Comparison of ENCODE assay signal across 8 cellular contexts in the genomic region with DNA sequence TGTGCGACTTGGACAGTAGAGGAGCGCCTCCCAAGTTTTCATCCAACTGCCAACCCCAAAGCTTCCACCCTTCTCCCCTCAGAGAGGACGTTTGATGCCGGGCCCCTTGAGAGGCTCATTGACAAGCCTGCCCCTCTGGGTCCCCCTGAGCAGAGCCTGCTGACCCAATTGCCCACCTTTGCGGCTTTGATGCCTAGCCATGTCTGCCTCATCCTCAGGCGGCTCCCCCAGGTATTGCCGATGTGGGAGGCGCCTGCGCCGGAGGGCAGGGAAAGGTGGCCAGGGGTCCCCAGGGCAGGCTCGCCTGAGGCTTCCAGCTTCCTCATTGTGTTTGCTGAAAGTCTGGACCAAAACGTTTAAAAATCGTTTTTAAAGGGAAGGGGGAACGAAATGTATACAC. TPM values are rescaled to one million over a fixed set of nuclear protein-coding genes. Genes with fewer than 3 reads are reported as not detected.
DNase-seq lines count a peak whose midpoint lies in the region; ATAC-seq, FAIRE-seq and TF ChIP-seq lines count a peak whose summit lies in the region.

No MANE protein-coding gene starts in this region.

- H2AFZ ChIP-seq in HepG2 (ENCODE audit: low read length): no peak overlapping the region

- no peak for TF ChIP-seq POLR2A in HepG2 (IDR thresholded peaks at IDR 0.05; ENCODE audit: insufficient read depth in 1 of 2, low read depth in 2 of 2, low read length in 2 of 2)

- H3K79me2 ChIP-seq in HepG2 (ENCODE audit: insufficient read depth, low read length): peaks cover 4% of the 10 kb centered on the region

- POLR2A ChIA-PET in HepG2 (lab: Yijun Ruan, JAX): interaction anchor here (0.9 kb wide), 1 partner anchor 96 kb away, joined by 3 read pairs; no protein-coding TSS in a partner anchor

- CTCF ChIA-PET in HepG2 (lab: Yijun Ruan, JAX; ENCODE audit: low intra/inter-chr PET ratio, low total read pairs): no interaction called here

- peak overlapping the region; percentile 26 for H3K9ac ChIP-seq in HepG2 (ENCODE audit: insufficient read depth, low read depth, low read length)

- H3K4me3 Mint-ChIP-seq in activated T-cell treated with anti-CD3 and anti-CD28 coated beads, Interleukin-2, amount 50 U/mL, for 24 hours: peak overlapping the region; percentile 86
- peak overlapping the region; percentile 87 for H3K4me3 Mint-ChIP-seq in activated naive CD8-positive, alpha-beta T cell treated with anti-CD3 and anti-CD28 coated beads, Interleukin-2, amount 50 U/mL, for 24 hours

- 67% methylated on average over 14 of the region's 14 CpGs for WGBS in HepG2 (ENCODE audit: low lambda C conversion rate)
- 57% methylated on average over 14 of the region's 14 CpGs for WGBS in thymus

- peak overlapping the region; percentile 90 for H3K4me2 ChIP-seq in HepG2 (ENCODE audit: low read depth, low read length)

- peaks cover 38% of the 10 kb centered on the region for H3K36me3 Mint-ChIP-seq in activated T-cell treated with anti-CD3 and anti-CD28 coated beads, Interleukin-2, amount 50 U/mL, for 24 hours (ENCODE audit: low read depth)
- peaks cover 28% of the 10 kb centered on the region for H3K36me3 Mint-ChIP-seq in activated naive CD8-positive, alpha-beta T cell treated with anti-CD3 and anti-CD28 coated beads, Interleukin-2, amount 50 U/mL, for 24 hours (ENCODE audit: low read depth)

- no peak for TF ChIP-seq CTCF in HepG2 (CRISPR knock-in tag; IDR thresholded peaks at IDR 0.05)

- peak overlapping the region; percentile 93 for H3K27ac Mint-ChIP-seq in activated T-cell treated with anti-CD3 and anti-CD28 coated beads, Interleukin-2, amount 50 U/mL, for 24 hours
- no peak overlapping the region for H3K27ac Mint-ChIP-seq in activated naive CD8-positive, alpha-beta T cell treated with anti-CD3 and anti-CD28 coated beads, Interleukin-2, amount 50 U/mL, for 24 hours

- peaks cover 0 to 6% of the 10 kb centered on the region in 2 experiments; a peak in 2 of 5 replicates for H3K27me3 ChIP-seq in HepG2 (ENCODE audit: control insufficient read depth in 1 of 2, insufficient read depth in 2 of 2, low read length in 2 of 2)
- no peaks in the 10 kb centered on the region for H3K27me3 ChIP-seq in thymus (ENCODE audit: control insufficient read depth, insufficient read depth)

- H3K4me3 ChIP-seq in HepG2 (replicated peaks in 1 of 3; ENCODE audit: insufficient read depth in 1 of 3, low read depth in 2 of 3, low read length in 3 of 3) (peak overlapping the region; percentile 60 to 91 (median 77); a peak in 5 of 6 replicates), thymus (ENCODE audit: low read length) (peak overlapping the region; percentile 90)

- no peak for ATAC-seq in activated naive CD8-positive, alpha-beta T cell treated with anti-CD3 and anti-CD28 coated beads, Interleukin-2, amount 50 U/mL, for 24 hours
- no peak for ATAC-seq in HepG2
- ATAC-seq in GM18907 (IDR thresholded peaks at IDR 0.05; ENCODE audit: unreplicated experiment): no peak
- no peak for ATAC-seq in GM19463 (IDR thresholded peaks at IDR 0.05; ENCODE audit: unreplicated experiment)

- intact Hi-C loops in HepG2 (cut with micrococcal nuclease; ENCODE audit: unreplicated experiment): no loop called here

- peaks cover 10 to 24% of the 10 kb centered on the region in 2 experiments; a peak in 4 of 5 replicates for H3K36me3 ChIP-seq in HepG2 (replicated peaks in 1 of 2; ENCODE audit: control insufficient read depth in 1 of 2, insufficient read depth in 2 of 2, low read length in 2 of 2)
- H3K36me3 ChIP-seq in thymus (ENCODE audit: control insufficient read depth, insufficient read depth): peaks cover 23% of the 10 kb centered on the region

- peaks cover 28% of the 10 kb centered on the region for H3K4me1 Mint-ChIP-seq in activated T-cell treated with anti-CD3 and anti-CD28 coated beads, Interleukin-2, amount 50 U/mL, for 24 hours (ENCODE audit: low read depth)
- H3K4me1 Mint-ChIP-seq in activated naive CD8-positive, alpha-beta T cell treated with anti-CD3 and anti-CD28 coated beads, Interleukin-2, amount 50 U/mL, for 24 hours: peaks cover 15% of the 10 kb centered on the region

- DNase-seq in activated T-cell treated with anti-CD3 and anti-CD28 coated beads, Interleukin-2, amount 50 U/mL, for 24 hours: peak; percentile 31
- DNase-seq in activated T-cell treated with anti-CD3 and anti-CD28 coated beads, Interleukin-2, amount 50 U/mL, for 1 hour: no peak
- DNase-seq in activated naive CD8-positive, alpha-beta T cell treated with anti-CD3 and anti-CD28 coated beads, Interleukin-2, amount 50 U/mL, for 24 hours: no peak
- no peak for DNase-seq in HepG2 (ENCODE audit: low spot score)
- no peak for DNase-seq in NCI-H2171 (lab: John Stamatoyannopoulos, UW)

- H3K4me1 ChIP-seq in HepG2 (ENCODE audit: insufficient read depth, low read length) (peaks cover 15% of the 10 kb centered on the region), thymus (ENCODE audit: control insufficient read depth, insufficient read depth, low read length) (peaks cover 10% of the 10 kb centered on the region)

- TF ChIP-seq RAD21 in HepG2 (CRISPR knock-in tag; IDR thresholded peaks at IDR 0.05): no peak

- BruUV-seq in HepG2 (replicated peaks; lab: Mats Ljungman, UMichigan): no TSS peak

- H3K9me3 ChIP-seq in HepG2 (ENCODE audit: low read length) (no peaks in the 10 kb centered on the region), thymus (ENCODE audit: control insufficient read depth) (no peaks in the 10 kb centered on the region)

- no peak overlapping the region for H3K27ac ChIP-seq in HepG2 (ENCODE audit: extremely low read length, insufficient read depth, low read length)
- no peak overlapping the region for H3K27ac ChIP-seq in thymus (ENCODE audit: low read depth)

- TF ChIP-seq EP300 in HepG2 (IDR thresholded peaks at IDR 0.05; ENCODE audit: low read depth in 2 of 2, low read length in 2 of 2) (no peak), HepG2 (CRISPR knock-in tag; IDR thresholded peaks at IDR 0.05; ENCODE audit: borderline replicate concordance) (no peak)

- no peaks in the 10 kb centered on the region for H4K20me1 ChIP-seq in HepG2 (ENCODE audit: insufficient read depth, low read length)

- FAIRE-seq in HepG2 (lab: Jason Lieb, UNC): no peak

- no peaks in the 10 kb centered on the region for H3K27me3 Mint-ChIP-seq in activated T-cell treated with anti-CD3 and anti-CD28 coated beads, Interleukin-2, amount 50 U/mL, for 24 hours
- no peaks in the 10 kb centered on the region for H3K27me3 Mint-ChIP-seq in activated naive CD8-positive, alpha-beta T cell treated with anti-CD3 and anti-CD28 coated beads, Interleukin-2, amount 50 U/mL, for 24 hours

- in situ Hi-C loops in HepG2 (cut with HindIII; ENCODE audit: extremely low pct_ligation_motif_present, low pct_unique_long_range_greater_than_20kb): no loop called here

- no peaks in the 10 kb centered on the region for H3K9me3 Mint-ChIP-seq in activated T-cell treated with anti-CD3 and anti-CD28 coated beads, Interleukin-2, amount 50 U/mL, for 24 hours
- H3K9me3 Mint-ChIP-seq in activated naive CD8-positive, alpha-beta T cell treated with anti-CD3 and anti-CD28 coated beads, Interleukin-2, amount 50 U/mL, for 24 hours: no peaks in the 10 kb centered on the region

RNA-seq across cellular contexts. Expression of a gene that starts 1.4 kb away (rescaled TPM):
- 28.3 and 31.3 TPM in 2 replicates for total RNA-seq in HepG2 (2016; rRNA removed; fragmentation: Illumina TruSeq; extraction: Trizol)
- 6.8 and 10.0 TPM in 2 replicates for total RNA-seq in HepG2 (2016; cell fraction: cytosol; rRNA removed; fragmentation: Illumina TruSeq; extraction: Trizol; ENCODE audit: low read depth)
- 28.2 and 33.5 TPM in 2 replicates for total RNA-seq in HepG2 (2016; cell fraction: insoluble cytoplasmic fraction; rRNA removed; fragmentation: Illumina TruSeq; extraction: Trizol)
- total RNA-seq in HepG2 (2016; cell fraction: membrane; rRNA removed; fragmentation: Illumina TruSeq; extraction: Trizol): 17.0 and 17.8 TPM in 2 replicates
- 32.1 and 38.6 TPM in 2 replicates for total RNA-seq in HepG2 (2016; cell fraction: nucleus; rRNA removed; fragmentation: Illumina TruSeq; extraction: Trizol)
- polyA plus RNA-seq in HepG2 (2011; rRNA removed) (9.8 and 10.0 TPM in 2 replicates), thymus (22.7 TPM)
- 3.3 and 3.7 TPM in 2 replicates for polyA plus RNA-seq in HepG2 (2011; cell fraction: cytosol; rRNA removed)
- polyA plus RNA-seq in HepG2 (2011; cell fraction: nucleus; rRNA removed): 69.5 and 91.8 TPM in 2 replicates
- 12.4 and 16.5 TPM in 2 replicates for polyA plus RNA-seq in HepG2 (2012)
- 5.0 TPM in 2 replicates for polyA plus RNA-seq in HepG2 (2016; cell fraction: cytosol; fragmentation: Illumina TruSeq; extraction: Trizol; ENCODE audit: low read depth)
- polyA plus RNA-seq in HepG2 (2016; cell fraction: insoluble cytoplasmic fraction; fragmentation: Illumina TruSeq; extraction: Trizol; ENCODE audit: low read depth): 23.7 and 26.7 TPM in 2 replicates
- 7.9 and 9.5 TPM in 2 replicates for polyA plus RNA-seq in HepG2 (2016; cell fraction: membrane; fragmentation: Illumina TruSeq; extraction: Trizol; ENCODE audit: low read depth)
- polyA plus RNA-seq in HepG2 (2016; cell fraction: nucleus; fragmentation: Illumina TruSeq; extraction: Trizol; ENCODE audit: insufficient read depth, low read depth): 69.2 and 78.2 TPM in 2 replicates
- 4.7 and 19.7 TPM in 2 replicates for polyA minus RNA-seq in HepG2 (2011; rRNA and poly(A)+ RNA removed; ENCODE audit: low replicate concordance)
- polyA minus RNA-seq in HepG2 (2011; cell fraction: cytosol; rRNA and poly(A)+ RNA removed): 3.1 and 3.5 TPM in 2 replicates
- polyA minus RNA-seq in HepG2 (2011; cell fraction: nucleus; rRNA and poly(A)+ RNA removed): 13.1 and 15.3 TPM in 2 replicates

RNA-seq across cellular contexts. Expression of a gene that starts 36.5 kb away (rescaled TPM):
- 4.2 and 9.0 TPM in 2 replicates for total RNA-seq in HepG2 (2016; rRNA removed; fragmentation: Illumina TruSeq; extraction: Trizol)
- 3.2 and 3.4 TPM in 2 replicates for total RNA-seq in HepG2 (2016; cell fraction: cytosol; rRNA removed; fragmentation: Illumina TruSeq; extraction: Trizol; ENCODE audit: low read depth)
- 2.8 and 8.0 TPM in 2 replicates for total RNA-seq in HepG2 (2016; cell fraction: insoluble cytoplasmic fraction; rRNA removed; fragmentation: Illumina TruSeq; extraction: Trizol)
- 5.1 TPM in 2 replicates for total RNA-seq in HepG2 (2016; cell fraction: membrane; rRNA removed; fragmentation: Illumina TruSeq; extraction: Trizol)
- total RNA-seq in HepG2 (2016; cell fraction: nucleus; rRNA removed; fragmentation: Illumina TruSeq; extraction: Trizol): 10.5 and 11.6 TPM in 2 replicates
- polyA plus RNA-seq in HepG2 (2011; rRNA removed) (17.1 and 19.6 TPM in 2 replicates), thymus (3.1 TPM)
- polyA plus RNA-seq in HepG2 (2011; cell fraction: cytosol; rRNA removed): 15.6 and 24.7 TPM in 2 replicates
- 52.1 and 62.8 TPM in 2 replicates for polyA plus RNA-seq in HepG2 (2011; cell fraction: nucleus; rRNA removed)
- 5.9 and 7.0 TPM in 2 replicates for polyA plus RNA-seq in HepG2 (2012)
- polyA plus RNA-seq in HepG2 (2016; cell fraction: cytosol; fragmentation: Illumina TruSeq; extraction: Trizol; ENCODE audit: low read depth): 4.7 and 5.3 TPM in 2 replicates
- 3.9 and 4.0 TPM in 2 replicates for polyA plus RNA-seq in HepG2 (2016; cell fraction: insoluble cytoplasmic fraction; fragmentation: Illumina TruSeq; extraction: Trizol; ENCODE audit: low read depth)
- 6.5 and 7.0 TPM in 2 replicates for polyA plus RNA-seq in HepG2 (2016; cell fraction: membrane; fragmentation: Illumina TruSeq; extraction: Trizol; ENCODE audit: low read depth)
- polyA plus RNA-seq in HepG2 (2016; cell fraction: nucleus; fragmentation: Illumina TruSeq; extraction: Trizol; ENCODE audit: insufficient read depth, low read depth): 18.8 and 19.8 TPM in 2 replicates
- polyA minus RNA-seq in HepG2 (2011; rRNA and poly(A)+ RNA removed; ENCODE audit: low replicate concordance): 1.3 and 29.5 TPM in 2 replicates
- 9.5 and 10.8 TPM in 2 replicates for polyA minus RNA-seq in HepG2 (2011; cell fraction: cytosol; rRNA and poly(A)+ RNA removed)
- 8.8 and 10.6 TPM in 2 replicates for polyA minus RNA-seq in HepG2 (2011; cell fraction: nucleus; rRNA and poly(A)+ RNA removed)

RNA-seq across cellular contexts. Expression of a gene that starts 47.3 kb away (rescaled TPM):
- total RNA-seq in HepG2 (2016; rRNA removed; fragmentation: Illumina TruSeq; extraction: Trizol): 28.8 and 41.1 TPM in 2 replicates
- total RNA-seq in HepG2 (2016; cell fraction: cytosol; rRNA removed; fragmentation: Illumina TruSeq; extraction: Trizol; ENCODE audit: low read depth): 7.4 and 7.9 TPM in 2 replicates
- total RNA-seq in HepG2 (2016; cell fraction: insoluble cytoplasmic fraction; rRNA removed; fragmentation: Illumina TruSeq; extraction: Trizol): 29.6 and 39.3 TPM in 2 replicates
- 17.1 and 18.6 TPM in 2 replicates for total RNA-seq in HepG2 (2016; cell fraction: membrane; rRNA removed; fragmentation: Illumina TruSeq; extraction: Trizol)
- 14.9 and 16.3 TPM in 2 replicates for total RNA-seq in HepG2 (2016; cell fraction: nucleus; rRNA removed; fragmentation: Illumina TruSeq; extraction: Trizol)
- polyA plus RNA-seq in HepG2 (2011; rRNA removed) (10.6 and 14.7 TPM in 2 replicates), thymus (23.7 TPM)
- polyA plus RNA-seq in HepG2 (2011; cell fraction: cytosol; rRNA removed): 10.5 TPM in 2 replicates
- polyA plus RNA-seq in HepG2 (2011; cell fraction: nucleus; rRNA removed): 7.6 and 8.6 TPM in 2 replicates
- 9.6 and 10.9 TPM in 2 replicates for polyA plus RNA-seq in HepG2 (2012)
- 3.1 and 3.9 TPM in 2 replicates for polyA plus RNA-seq in HepG2 (2016; cell fraction: cytosol; fragmentation: Illumina TruSeq; extraction: Trizol; ENCODE audit: low read depth)
- 33.8 and 35.3 TPM in 2 replicates for polyA plus RNA-seq in HepG2 (2016; cell fraction: insoluble cytoplasmic fraction; fragmentation: Illumina TruSeq; extraction: Trizol; ENCODE audit: low read depth)
- polyA plus RNA-seq in HepG2 (2016; cell fraction: membrane; fragmentation: Illumina TruSeq; extraction: Trizol; ENCODE audit: low read depth): 10.7 and 11.7 TPM in 2 replicates
- polyA plus RNA-seq in HepG2 (2016; cell fraction: nucleus; fragmentation: Illumina TruSeq; extraction: Trizol; ENCODE audit: insufficient read depth, low read depth): 21.8 and 23.3 TPM in 2 replicates
- polyA minus RNA-seq in HepG2 (2011; rRNA and poly(A)+ RNA removed; ENCODE audit: low replicate concordance): 26.2 and 106 TPM in 2 replicates
- 14.9 and 17.1 TPM in 2 replicates for polyA minus RNA-seq in HepG2 (2011; cell fraction: cytosol; rRNA and poly(A)+ RNA removed)
- polyA minus RNA-seq in HepG2 (2011; cell fraction: nucleus; rRNA and poly(A)+ RNA removed): 5.7 and 7.5 TPM in 2 replicates
